Comparison of ENCODE assay signal across 1 cellular context in genomic region chr22:36736701-36737320, GRCh38.
A peak's percentile ranks its signal among the peaks of the same experiment; 100 is the strongest.
TF ChIP-seq lines count a peak whose summit lies in the region.

No MANE protein-coding gene starts in this region.

TF ChIP-seq in K562, 482 proteins besides CTCF, POLR2A, EP300 and RAD21:
- TF ChIP-seq CCAR2 (IDR thresholded peaks at IDR 0.05; ENCODE audit: low read depth, low read length) = no peak
- TF ChIP-seq MAZ (CRISPR knock-in tag; conservative IDR thresholded peaks at IDR 0.05 in 1 of 2, IDR thresholded peaks at IDR 0.05 in 1 of 2) = no peak
- peak; percentile 28; the same call in 1 of the 2 replicates for TF ChIP-seq ZNF316 (IDR thresholded peaks at IDR 0.05)
- no peak for TF ChIP-seq RBM22 (IDR thresholded peaks at IDR 0.05; ENCODE audit: low read depth, low read length, poor library complexity, severe bottlenecking)
